In genomic region chr22:26883393-26883792, GRCh38 we compare ENCODE assay signal across 30 cellular contexts.
"Had no signal": no experiment of that assay in that cellular context is flagged by ENCODE, and none has a peak within 500 bp of the region (broad histone marks: within the 10 kb centered on the region; RNA-seq: fewer than 3 reads in every experiment).

No MANE protein-coding gene starts in this region.

- H3K4me3 Mint-ChIP-seq: activated B cell treated with CpG ODN at 0.5 μM for 24 hours; activated naive CD4-positive, alpha-beta T cell treated with anti-CD3 and anti-CD28 coated beads for 36 hours; activated naive CD8-positive, alpha-beta T cell treated with anti-CD3 and anti-CD28 coated beads for 36 hours; brain; mesothelial cell of epicardium; naive B cell; nephron progenitor cell; stimulated activated naive B cell treated with anti-CD40 and anti-IgM and Interleukin-4, amounts not matched to agents 10 μg/mL and 1 μg/mL and 100 μg/mL, for 72 hours; T-helper 2 cell treated with Interferon-gamma antibody and Interleukin-4, amounts not matched to agents 5 μg/mL and 100 μg/mL, for 36 hours had no signal

- DNase-seq: activated B cell treated with CpG ODN at 0.5 μM for 24 hours; activated CD4-positive, alpha-beta T cell treated with anti-CD3 and anti-CD28 coated beads, Interleukin-2, amount 50 U/mL, for 4 hours; activated CD8-positive, alpha-beta memory T cell treated with anti-CD3 and anti-CD28 coated beads for 24 hours; activated effector memory CD4-positive, alpha-beta T cell treated with anti-CD3 and anti-CD28 coated beads, Interleukin-2, amount 50 U/mL, for 16 hours; activated naive CD4-positive, alpha-beta T cell treated with anti-CD3 and anti-CD28 coated beads for 36 hours; activated naive CD8-positive, alpha-beta T cell treated with anti-CD3 and anti-CD28 coated beads for 36 hours; adrenal gland; aorta; cerebellar nuclear complex; colonic mucosa; effector memory CD4-positive, alpha-beta T cell; gastrocnemius medialis; hippocampal formation; left colon; naive B cell; nephron progenitor cell; pancreas; stimulated activated CD4-positive, alpha-beta T cell treated with anti-CD3 and anti-CD28 coated beads, Interleukin-15, amount 100 ng/mL, for 24 hours; stimulated activated CD4-positive, alpha-beta T cell treated with anti-CD3 and anti-CD28 coated beads, Interleukin-2, amount 100 ng/mL, for 24 hours; stimulated activated naive B cell treated with anti-CD40 and anti-IgM and Interleukin-4, amounts not matched to agents 10 μg/mL and 1 μg/mL and 100 μg/mL, for 72 hours; stomach; tibial artery; upper lobe of right lung had no signal

- H3K4me3 ChIP-seq: adrenal gland, cardiac muscle cell, colonic mucosa, gastrocnemius medialis, pancreas, prostate gland, smooth muscle cell, stomach, tibial artery, upper lobe of right lung had no signal

- H3K27ac ChIP-seq: adrenal gland, cardiac muscle cell, colonic mucosa, gastrocnemius medialis, pancreas, prostate gland, stomach, upper lobe of right lung had no signal

- H3K4me1 Mint-ChIP-seq: activated B cell treated with CpG ODN at 0.5 μM for 24 hours; activated naive CD8-positive, alpha-beta T cell treated with anti-CD3 and anti-CD28 coated beads for 36 hours; naive B cell; stimulated activated naive B cell treated with anti-CD40 and anti-IgM and Interleukin-4, amounts not matched to agents 10 μg/mL and 1 μg/mL and 100 μg/mL, for 72 hours had no signal

- H3K9me3 Mint-ChIP-seq: activated B cell treated with CpG ODN at 0.5 μM for 24 hours; activated naive CD4-positive, alpha-beta T cell treated with anti-CD3 and anti-CD28 coated beads for 36 hours; activated naive CD8-positive, alpha-beta T cell treated with anti-CD3 and anti-CD28 coated beads for 36 hours; naive B cell; nephron progenitor cell; T-helper 2 cell treated with Interferon-gamma antibody and Interleukin-4, amounts not matched to agents 5 μg/mL and 100 μg/mL, for 36 hours had no signal

- H3K27me3 Mint-ChIP-seq: activated B cell treated with CpG ODN at 0.5 μM for 24 hours; activated naive CD8-positive, alpha-beta T cell treated with anti-CD3 and anti-CD28 coated beads for 36 hours; stimulated activated naive B cell treated with anti-CD40 and anti-IgM and Interleukin-4, amounts not matched to agents 10 μg/mL and 1 μg/mL and 100 μg/mL, for 72 hours had no signal

- ATAC-seq: gastrocnemius medialis; left colon; pancreas; stimulated activated naive B cell treated with anti-CD40 and anti-IgM and Interleukin-4, amounts not matched to agents 10 μg/mL and 1 μg/mL and 100 μg/mL, for 72 hours; upper lobe of right lung had no signal

- H3K4me1 ChIP-seq: colonic mucosa, gastrocnemius medialis, pancreas, prostate gland, stomach, upper lobe of right lung had no signal

- H3K27ac Mint-ChIP-seq: activated B cell treated with CpG ODN at 0.5 μM for 24 hours; activated naive CD4-positive, alpha-beta T cell treated with anti-CD3 and anti-CD28 coated beads for 36 hours; activated naive CD8-positive, alpha-beta T cell treated with anti-CD3 and anti-CD28 coated beads for 36 hours; brain; mesothelial cell of epicardium; naive B cell; nephron progenitor cell; stimulated activated naive B cell treated with anti-CD40 and anti-IgM and Interleukin-4, amounts not matched to agents 10 μg/mL and 1 μg/mL and 100 μg/mL, for 72 hours; T-helper 2 cell treated with Interferon-gamma antibody and Interleukin-4, amounts not matched to agents 5 μg/mL and 100 μg/mL, for 36 hours had no signal

- H3K9me3 ChIP-seq: adrenal gland, colonic mucosa, gastrocnemius medialis, pancreas, prostate gland, stomach, tibial artery, upper lobe of right lung had no signal

- H3K36me3 ChIP-seq: adrenal gland, cardiac muscle cell, colonic mucosa, gastrocnemius medialis, pancreas, prostate gland, stomach, tibial artery, upper lobe of right lung had no signal

- H3K36me3 Mint-ChIP-seq: brain, mesothelial cell of epicardium had no signal

- H3K27me3 ChIP-seq: adrenal gland, cardiac muscle cell, colonic mucosa, gastrocnemius medialis, pancreas, stomach, tibial artery, upper lobe of right lung had no signal

- H3K4me2 ChIP-seq: smooth muscle cell had no signal

- FAIRE-seq: keratinocyte, pancreas had no signal
